ENCODE assay signal across 10 cellular contexts in genomic region chr15:85840802-85841152, GRCh38. TPM values are rescaled to one million over a fixed set of nuclear protein-coding genes. Genes with fewer than 3 reads are reported as not detected.
A peak's percentile ranks its signal among the peaks of the same experiment; 100 is the strongest.
DNase-seq lines count a peak whose midpoint lies in the region; ATAC-seq, FAIRE-seq and TF ChIP-seq lines count a peak whose summit lies in the region.
"Had no signal": no experiment of that assay in that cellular context is flagged by ENCODE, and none has a peak within 500 bp of the region (broad histone marks: within the 10 kb centered on the region; RNA-seq: fewer than 3 reads in every experiment).

No MANE protein-coding gene starts in this region.

- H3K9me2 ChIP-seq in Loucy (replicated peaks; ENCODE audit: low read depth, low read length): no peaks in the 10 kb centered on the region

- peak overlapping the region in 2 of 11 experiments; percentile 59; a peak in 2 of 22 replicates for H3K9ac ChIP-seq in BLaER1 treated with 17β-estradiol and CSF1 and Interleukin-3, amounts not matched to agents 10 nM and 100 nM
- H3K9ac ChIP-seq in Loucy (ENCODE audit: low read depth, low read length, poor library complexity, severe bottlenecking): peak overlapping the region; percentile 20

- no peak for TF ChIP-seq CTCF in Loucy (conservative IDR thresholded peaks at IDR 0.05; ENCODE audit: low read length)
- TF ChIP-seq CTCF in coronary artery (IDR thresholded peaks at IDR 0.05): no peak
- TF ChIP-seq CTCF in D721Med (IDR thresholded peaks at IDR 0.05; ENCODE audit: insufficient read depth, missing control alignments): no peak

- H2AFZ ChIP-seq in Loucy (ENCODE audit: low read length): peak overlapping the region; percentile 98
- peak overlapping the region; percentile 28 for H2AFZ ChIP-seq in neuron (ENCODE audit: low read depth, low read length)

- peak overlapping the region; percentile 61 to 92 (median 86) for H3K4me2 ChIP-seq in BLaER1 treated with 17β-estradiol and CSF1 and Interleukin-3, amounts not matched to agents 10 nM and 100 nM
- peak overlapping the region; percentile 89 for H3K4me2 ChIP-seq in Loucy (ENCODE audit: low read depth, low read length, poor library complexity, severe bottlenecking)

- peaks cover 5 to 10% (median 9%) of the 10 kb centered on the region in 10 experiments; a peak in 17 of 20 replicates for H3K4me1 ChIP-seq in BLaER1 treated with 17β-estradiol and CSF1 and Interleukin-3, amounts not matched to agents 10 nM and 100 nM
- H3K4me1 ChIP-seq in Loucy (ENCODE audit: insufficient read depth, low read length, poor library complexity, severe bottlenecking) (peaks cover 7% of the 10 kb centered on the region), neuron (ENCODE audit: insufficient read depth, low read length) (peaks cover 9% of the 10 kb centered on the region)

- H3K79me2 ChIP-seq in Loucy (ENCODE audit: insufficient read depth, low read length): no peaks in the 10 kb centered on the region

- ATAC-seq in sciatic nerve: no peak

- H3K36me3 ChIP-seq in BLaER1 treated with 17β-estradiol and CSF1 and Interleukin-3, amounts not matched to agents 10 nM and 100 nM: no peaks in the 10 kb centered on the region
- H3K36me3 ChIP-seq in Loucy (ENCODE audit: insufficient read depth, low read length) (no peaks in the 10 kb centered on the region), neuron (ENCODE audit: insufficient read depth, low read length) (no peaks in the 10 kb centered on the region)
- H3K36me3 ChIP-seq: cardiac muscle cell had no signal

- no peak overlapping the region for H3K27ac ChIP-seq in BLaER1 treated with 17β-estradiol and CSF1 and Interleukin-3, amounts not matched to agents 10 nM and 100 nM
- no peak overlapping the region for H3K27ac ChIP-seq in coronary artery
- H3K27ac ChIP-seq: cardiac muscle cell had no signal

- no peaks in the 10 kb centered on the region for H3F3A ChIP-seq in Loucy (ENCODE audit: low read depth)

- DNase-seq in coronary artery (ENCODE audit: low spot score): no peak
- no peak for DNase-seq in HTR-8/SVneo (ENCODE audit: insufficient read length, low spot score)
- no peak for DNase-seq in D721Med (ENCODE audit: insufficient read length, low spot score)
- DNase-seq in NCI-H1105 treated with DMSO at 0.1 percent for 48 hours (lab: John Stamatoyannopoulos, UW): no peak
- DNase-seq in sciatic nerve (ENCODE audit: low spot score): no peak
- DNase-seq: SIG-M5 had no signal

- intact Hi-C loops in sciatic nerve (cut with DNase I): no loop called here

- H3K4me3 ChIP-seq in BLaER1 treated with 17β-estradiol and CSF1 and Interleukin-3, amounts not matched to agents 10 nM and 100 nM: peak overlapping the region in 3 of 10 experiments; percentile 38 to 54 (median 53); a peak in 6 of 20 replicates
- H3K4me3 ChIP-seq in Loucy (ENCODE audit: low read length, poor library complexity, severe bottlenecking) (peak overlapping the region; percentile 72), coronary artery (peak overlapping the region; percentile 65), neuron (ENCODE audit: low read length) (no peak overlapping the region)

- peaks cover 0 to 7% (median 0%) of the 10 kb centered on the region in 11 experiments; a peak in 2 of 22 replicates for H3K9me3 ChIP-seq in BLaER1 treated with 17β-estradiol and CSF1 and Interleukin-3, amounts not matched to agents 10 nM and 100 nM (replicated peaks in 1 of 11)
- H3K9me3 ChIP-seq in Loucy (ENCODE audit: insufficient read depth, low read depth, low read length) (no peaks in the 10 kb centered on the region), neuron (ENCODE audit: low read length) (no peaks in the 10 kb centered on the region)

- H4K20me1 ChIP-seq in BLaER1 treated with 17β-estradiol and CSF1 and Interleukin-3, amounts not matched to agents 10 nM and 100 nM: no peaks in the 10 kb centered on the region
- H4K20me1 ChIP-seq in Loucy (ENCODE audit: insufficient read depth, low read length, poor library complexity, severe bottlenecking): no peaks in the 10 kb centered on the region

- no peak for FAIRE-seq in HTR-8/SVneo (lab: Jason Lieb, UNC)
- FAIRE-seq in D721Med (lab: Jason Lieb, UNC): no peak

- H3K27me3 ChIP-seq in BLaER1 treated with 17β-estradiol and CSF1 and Interleukin-3, amounts not matched to agents 10 nM and 100 nM: 0 out of 22 replicates have a peak, but pooled peaks cover 0 to 6% (median 0%) of the 10 kb centered on the region in 11 experiments
- no peaks in the 10 kb centered on the region for H3K27me3 ChIP-seq in Loucy (ENCODE audit: insufficient read depth, low read length, poor library complexity, severe bottlenecking)
- H3K27me3 ChIP-seq in neuron (ENCODE audit: insufficient read depth, low read length): peaks cover 4% of the 10 kb centered on the region

RNA-seq across cellular contexts. Expression of gene KLHL25, which starts 46.1 kb away (rescaled TPM):
- total RNA-seq in sciatic nerve: 6.2 TPM
